Comparison of ENCODE assay signal across 28 cellular contexts in the genomic region with DNA sequence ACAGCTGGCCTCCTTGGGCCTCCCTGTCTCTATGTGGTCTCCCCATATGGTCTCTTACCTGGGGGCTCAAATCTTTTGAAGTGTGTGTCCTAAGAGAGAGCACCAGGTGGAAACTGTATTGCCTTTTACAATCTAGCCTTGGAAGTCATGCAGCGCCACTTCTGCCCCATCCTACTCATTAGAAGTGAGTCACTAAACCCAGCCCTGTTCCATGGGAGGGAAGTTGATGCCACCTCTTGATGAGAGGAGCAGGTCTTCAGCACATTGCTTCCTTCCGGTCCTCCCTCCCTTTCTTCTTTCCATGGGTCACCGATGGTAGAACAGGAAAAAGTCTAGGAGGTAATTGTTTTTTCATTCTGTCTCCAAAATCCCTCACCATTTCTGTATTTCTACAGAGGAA.
"Had no signal": no experiment of that assay in that cellular context is flagged by ENCODE, and none has a peak within 500 bp of the region (broad histone marks: within the 10 kb centered on the region; RNA-seq: fewer than 3 reads in every experiment).

No MANE protein-coding gene starts in this region.

- DNase-seq: activated B cell treated with CpG ODN at 0.5 μM for 24 hours; activated CD4-positive, alpha-beta T cell treated with anti-CD3 and anti-CD28 coated beads for 1 hour; activated CD4-positive, alpha-beta T cell treated with anti-CD3 and anti-CD28 coated beads, Interleukin-2, amount 10 ng/mL, durations not matched to agents 24 days and 14 days; activated CD4-positive, alpha-beta T cell treated with anti-CD3 and anti-CD28 coated beads, Interleukin-2, amount 50 U/mL, for 48 hours; activated CD8-positive, alpha-beta memory T cell treated with anti-CD3 and anti-CD28 coated beads, Interleukin-2, amount 10 ng/mL, durations not matched to agents 7 days and 5 days; activated effector memory CD4-positive, alpha-beta T cell treated with Interleukin-2 at 50 U/mL for 16 hours; activated naive CD4-positive, alpha-beta T cell; activated T-cell treated with anti-CD3 and anti-CD28 coated beads, Interleukin-2, amount 50 U/mL, for 24 hours; aorta; central memory CD4-positive, alpha-beta T cell; Kasumi-1; MV-4-11; NCI-H1092 treated with DMSO at 0.1 percent for 48 hours; NCI-H1417 treated with DMSO at 0.1 percent for 48 hours; NCI-H1694; NCI-H2029; NCI-H2107; NCI-H2171 treated with DMSO at 0.1 percent for 48 hours; NCI-H226; NCI-H526; NCI-H82; Peyer's patch; SHP77; T-helper 17 cell; T-helper 9 cell had no signal

- H3K36me3 ChIP-seq: breast epithelium, Peyer's patch had no signal

- ATAC-seq: activated CD8-positive, alpha-beta memory T cell treated with anti-CD3 and anti-CD28 coated beads, Interleukin-2, amount 10 ng/mL, durations not matched to agents 7 days and 5 days; T-helper 17 cell had no signal

- H3K4me3 ChIP-seq: breast epithelium, Peyer's patch had no signal

- H3K27me3 ChIP-seq: Peyer's patch had no signal

- H3K36me3 Mint-ChIP-seq: activated CD8-positive, alpha-beta memory T cell treated with anti-CD3 and anti-CD28 coated beads, Interleukin-2, amount 10 ng/mL, durations not matched to agents 7 days and 5 days; activated naive CD4-positive, alpha-beta T cell treated with anti-CD3 and anti-CD28 coated beads, Interleukin-2, amount 50 U/mL, for 24 hours had no signal

- H3K27me3 Mint-ChIP-seq: activated CD4-positive, alpha-beta T cell treated with anti-CD3 and anti-CD28 coated beads, Interleukin-2, amount 10 ng/mL, durations not matched to agents 24 days and 14 days; activated CD8-positive, alpha-beta memory T cell treated with anti-CD3 and anti-CD28 coated beads, Interleukin-2, amount 10 ng/mL, durations not matched to agents 7 days and 5 days; activated naive CD4-positive, alpha-beta T cell treated with anti-CD3 and anti-CD28 coated beads, Interleukin-2, amount 50 U/mL, for 24 hours; activated T-cell treated with anti-CD3 and anti-CD28 coated beads, Interleukin-2, amount 50 U/mL, for 24 hours; T-helper 17 cell had no signal

- H3K4me1 ChIP-seq: breast epithelium, Peyer's patch had no signal

- H3K4me3 Mint-ChIP-seq: activated B cell treated with CpG ODN at 0.5 μM for 24 hours; activated CD4-positive, alpha-beta T cell treated with anti-CD3 and anti-CD28 coated beads, Interleukin-2, amount 10 ng/mL, durations not matched to agents 24 days and 14 days; activated CD8-positive, alpha-beta memory T cell treated with anti-CD3 and anti-CD28 coated beads, Interleukin-2, amount 10 ng/mL, durations not matched to agents 7 days and 5 days; activated naive CD4-positive, alpha-beta T cell treated with anti-CD3 and anti-CD28 coated beads, Interleukin-2, amount 50 U/mL, for 24 hours; activated T-cell treated with anti-CD3 and anti-CD28 coated beads, Interleukin-2, amount 50 U/mL, for 24 hours; activated T-helper 1 cell treated with anti-CD3 and anti-CD28 coated beads, Interleukin-12 subunit alpha, Interleukin-12 subunit beta, Interleukin-2, Interleukin-4 antibody, amounts not matched to agents 30 ng/mL and 10 ng/mL and 1 ng/mL, durations not matched to agents 14 hours and 24 hours and 36 hours; T-helper 17 cell had no signal

- H3K27ac ChIP-seq: breast epithelium, Peyer's patch had no signal

- H3K4me1 Mint-ChIP-seq: activated B cell treated with CpG ODN at 0.5 μM for 24 hours; activated CD4-positive, alpha-beta T cell treated with anti-CD3 and anti-CD28 coated beads, Interleukin-2, amount 10 ng/mL, durations not matched to agents 24 days and 14 days; activated CD8-positive, alpha-beta memory T cell treated with anti-CD3 and anti-CD28 coated beads, Interleukin-2, amount 10 ng/mL, durations not matched to agents 7 days and 5 days; activated naive CD4-positive, alpha-beta T cell treated with anti-CD3 and anti-CD28 coated beads, Interleukin-2, amount 50 U/mL, for 24 hours; T-helper 17 cell had no signal

- H3K27ac Mint-ChIP-seq: activated B cell treated with CpG ODN at 0.5 μM for 24 hours; activated CD4-positive, alpha-beta T cell treated with anti-CD3 and anti-CD28 coated beads, Interleukin-2, amount 10 ng/mL, durations not matched to agents 24 days and 14 days; activated CD8-positive, alpha-beta memory T cell treated with anti-CD3 and anti-CD28 coated beads, Interleukin-2, amount 10 ng/mL, durations not matched to agents 7 days and 5 days; activated naive CD4-positive, alpha-beta T cell treated with anti-CD3 and anti-CD28 coated beads, Interleukin-2, amount 50 U/mL, for 24 hours; activated T-cell treated with anti-CD3 and anti-CD28 coated beads, Interleukin-2, amount 50 U/mL, for 24 hours; activated T-helper 1 cell treated with anti-CD3 and anti-CD28 coated beads, Interleukin-12 subunit alpha, Interleukin-12 subunit beta, Interleukin-2, Interleukin-4 antibody, amounts not matched to agents 30 ng/mL and 10 ng/mL and 1 ng/mL, durations not matched to agents 14 hours and 24 hours and 36 hours; T-helper 17 cell had no signal

- H3K9me3 Mint-ChIP-seq: activated B cell treated with CpG ODN at 0.5 μM for 24 hours; activated CD4-positive, alpha-beta T cell treated with anti-CD3 and anti-CD28 coated beads, Interleukin-2, amount 10 ng/mL, durations not matched to agents 24 days and 14 days; activated naive CD4-positive, alpha-beta T cell treated with anti-CD3 and anti-CD28 coated beads, Interleukin-2, amount 50 U/mL, for 24 hours; activated T-cell treated with anti-CD3 and anti-CD28 coated beads, Interleukin-2, amount 50 U/mL, for 24 hours; activated T-helper 1 cell treated with anti-CD3 and anti-CD28 coated beads, Interleukin-12 subunit alpha, Interleukin-12 subunit beta, Interleukin-2, Interleukin-4 antibody, amounts not matched to agents 30 ng/mL and 10 ng/mL and 1 ng/mL, durations not matched to agents 14 hours and 24 hours and 36 hours had no signal
